ENCODE assay signal across 26 cellular contexts in the genomic region with DNA sequence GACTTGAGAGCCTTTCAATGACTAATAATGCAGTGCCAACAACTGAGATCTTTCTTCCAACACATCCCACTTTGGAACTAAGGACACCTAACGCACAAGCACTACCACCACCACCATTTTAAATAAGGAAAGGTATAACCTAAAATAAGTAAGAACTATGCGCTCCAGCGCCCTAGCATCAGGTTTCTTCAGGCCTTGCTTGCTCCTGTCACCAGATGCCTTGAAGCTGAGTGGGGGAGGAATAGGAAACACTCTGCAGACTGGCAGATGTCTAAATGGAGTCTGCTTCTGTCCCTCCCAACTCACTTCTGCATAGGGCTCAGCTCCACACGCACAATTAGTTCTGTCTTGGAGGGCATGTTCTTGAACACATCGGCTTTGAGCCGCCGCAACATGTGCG. TPM values are rescaled to one million over a fixed set of nuclear protein-coding genes. Genes with fewer than 3 reads are reported as not detected.
A peak's percentile ranks its signal among the peaks of the same experiment; 100 is the strongest.
DNase-seq lines count a peak whose midpoint lies in the region; ATAC-seq and TF ChIP-seq lines count a peak whose summit lies in the region.
"Had no signal": no experiment of that assay in that cellular context is flagged by ENCODE, and none has a peak within 500 bp of the region (broad histone marks: within the 10 kb centered on the region; RNA-seq: fewer than 3 reads in every experiment).

No MANE protein-coding gene starts in this region.

- no peak for DNase-seq in activated T-cell treated with anti-CD3 and anti-CD28 coated beads, Interleukin-2, amount 50 U/mL, for 72 hours
- DNase-seq in activated T-cell treated with anti-CD3 and anti-CD28 coated beads, Interleukin-2, amount 50 U/mL, for 4 hours: no peak
- DNase-seq in Caco-2: no peak
- no peak for DNase-seq in PC-3
- DNase-seq in naive thymus-derived CD4-positive, alpha-beta T cell: no peak
- no peak for DNase-seq in cerebellar cortex (ENCODE audit: low spot score)
- DNase-seq: ACHN; activated effector memory CD4-positive, alpha-beta T cell treated with Interleukin-2 at 50 U/mL for 16 hours; amniotic stem cell; BE2C; brain microvascular endothelial cell; DND-41; effector CD4-positive, alpha-beta T cell; H9; left lung; MM.1S; NCI-H1417 treated with DMSO at 0.1 percent for 48 hours; NCI-H2081 treated with DMSO at 0.1 percent for 48 hours; occipital lobe; stomach; T-helper 2 cell; tibial artery had no signal

- no peaks in the 10 kb centered on the region for H3K27me3 Mint-ChIP-seq in activated T-cell treated with anti-CD3 and anti-CD28 coated beads, Interleukin-2, amount 50 U/mL, for 72 hours (ENCODE audit: low read depth)
- no peaks in the 10 kb centered on the region for H3K27me3 Mint-ChIP-seq in activated T-cell treated with anti-CD3 and anti-CD28 coated beads, Interleukin-2, amount 50 U/mL, for 4 hours (ENCODE audit: low read depth)
- H3K27me3 Mint-ChIP-seq in Caco-2 (ENCODE audit: insufficient read depth, unreplicated experiment): no peaks in the 10 kb centered on the region
- no peaks in the 10 kb centered on the region for H3K27me3 Mint-ChIP-seq in naive thymus-derived CD4-positive, alpha-beta T cell

- no peaks in the 10 kb centered on the region for H3F3A ChIP-seq in PC-3 (ENCODE audit: low read length, unreplicated experiment)

- H3K36me3 ChIP-seq in Caco-2 (ENCODE audit: control insufficient read depth, insufficient read depth, low read length) (peaks cover 8% of the 10 kb centered on the region), PC-3 (ENCODE audit: low read depth, low read length) (peaks cover 71% of the 10 kb centered on the region)
- peaks cover 41 to 97% (median 58%) of the 10 kb centered on the region in 3 experiments for H3K36me3 ChIP-seq in naive thymus-derived CD4-positive, alpha-beta T cell (ENCODE audit: control insufficient read depth in 2 of 3, insufficient read depth in 3 of 3, low read length in 3 of 3)

- H3K27ac ChIP-seq in PC-3 (ENCODE audit: low read length): no peak overlapping the region
- H3K27ac ChIP-seq in naive thymus-derived CD4-positive, alpha-beta T cell (ENCODE audit: low read depth, low read length): no peak overlapping the region
- H3K27ac ChIP-seq: brain microvascular endothelial cell, left lung, stomach, tibial artery had no signal

- H3K4me3 Mint-ChIP-seq in activated T-cell treated with anti-CD3 and anti-CD28 coated beads, Interleukin-2, amount 50 U/mL, for 72 hours: no peak overlapping the region
- no peak overlapping the region for H3K4me3 Mint-ChIP-seq in activated T-cell treated with anti-CD3 and anti-CD28 coated beads, Interleukin-2, amount 50 U/mL, for 4 hours
- no peak overlapping the region for H3K4me3 Mint-ChIP-seq in Caco-2 (ENCODE audit: unreplicated experiment)
- H3K4me3 Mint-ChIP-seq in naive thymus-derived CD4-positive, alpha-beta T cell: no peak overlapping the region
- H3K4me3 Mint-ChIP-seq: H9 had no signal

- H3K9me2 ChIP-seq in PC-3 (replicated peaks; ENCODE audit: low read length): no peaks in the 10 kb centered on the region

- H3K27ac Mint-ChIP-seq in activated T-cell treated with anti-CD3 and anti-CD28 coated beads, Interleukin-2, amount 50 U/mL, for 72 hours: peak overlapping the region; percentile 76
- no peak overlapping the region for H3K27ac Mint-ChIP-seq in Caco-2 (ENCODE audit: unreplicated experiment)
- peak overlapping the region in 5 of 9 donors; percentile 18 to 86 (median 69) for H3K27ac Mint-ChIP-seq in naive thymus-derived CD4-positive, alpha-beta T cell

- H3K79me2 ChIP-seq in PC-3 (ENCODE audit: low read length): no peaks in the 10 kb centered on the region

- no peak overlapping the region for H3K4me3 ChIP-seq in Caco-2 (ENCODE audit: low read depth, low read length)
- H3K4me3 ChIP-seq in PC-3 (ENCODE audit: low read length): no peak overlapping the region
- no peak overlapping the region for H3K4me3 ChIP-seq in naive thymus-derived CD4-positive, alpha-beta T cell (ENCODE audit: low read length)
- H3K4me3 ChIP-seq: K562, left lung, stomach, tibial artery had no signal

- no peak overlapping the region for H3K9ac ChIP-seq in PC-3 (ENCODE audit: low read length)

- no peak overlapping the region for H3K4me2 ChIP-seq in PC-3 (ENCODE audit: low read length)

- CTCF ChIA-PET in Caco-2 (lab: Charles Lee): no interaction called here
- CTCF ChIA-PET in PC-3 (lab: Charles Lee): no interaction called here
- CTCF ChIA-PET in naive thymus-derived CD4-positive, alpha-beta T cell (lab: Charles Lee): no interaction called here

- no peaks in the 10 kb centered on the region for H3K27me3 ChIP-seq in Caco-2 (replicated peaks; ENCODE audit: control insufficient read depth, insufficient read depth, low read length)
- no peaks in the 10 kb centered on the region for H3K27me3 ChIP-seq in PC-3 (ENCODE audit: low read length)
- no peaks in the 10 kb centered on the region for H3K27me3 ChIP-seq in naive thymus-derived CD4-positive, alpha-beta T cell (ENCODE audit: control insufficient read depth in 2 of 2, insufficient read depth in 2 of 2, low read length in 2 of 2)
- H3K27me3 ChIP-seq: BE2C, brain microvascular endothelial cell, left lung, stomach, tibial artery had no signal

- intact Hi-C loops in Caco-2 (cut with micrococcal nuclease; ENCODE audit: unreplicated experiment) (no loop called here), PC-3 (cut with micrococcal nuclease) (no loop called here)
- intact Hi-C loops in naive thymus-derived CD4-positive, alpha-beta T cell (cut with micrococcal nuclease): no loop called here

- peaks cover 39 to 77% of the 10 kb centered on the region in 2 donors for H3K36me3 Mint-ChIP-seq in activated T-cell treated with anti-CD3 and anti-CD28 coated beads, Interleukin-2, amount 50 U/mL, for 72 hours (ENCODE audit: insufficient read depth in 2 of 2)
- H3K36me3 Mint-ChIP-seq in activated T-cell treated with anti-CD3 and anti-CD28 coated beads, Interleukin-2, amount 50 U/mL, for 4 hours (ENCODE audit: insufficient read depth): peaks cover 53% of the 10 kb centered on the region
- H3K36me3 Mint-ChIP-seq in Caco-2 (ENCODE audit: insufficient read depth, unreplicated experiment): peaks cover 94% of the 10 kb centered on the region
- peaks cover 32 to 66% (median 50%) of the 10 kb centered on the region in 5 donors for H3K36me3 Mint-ChIP-seq in naive thymus-derived CD4-positive, alpha-beta T cell

- H2AFZ ChIP-seq in PC-3 (ENCODE audit: low read length): no peak overlapping the region

- ATAC-seq in activated T-cell treated with anti-CD3 and anti-CD28 coated beads, Interleukin-2, amount 50 U/mL, for 72 hours (replicated peaks in 1 of 2): no peak
- no peak for ATAC-seq in activated T-cell treated with anti-CD3 and anti-CD28 coated beads, Interleukin-2, amount 50 U/mL, for 4 hours
- ATAC-seq in PC-3 (no peak), HG03432 (IDR thresholded peaks at IDR 0.05; ENCODE audit: unreplicated experiment) (no peak)
- no peak for ATAC-seq in naive thymus-derived CD4-positive, alpha-beta T cell
- ATAC-seq: K562, left lung had no signal

- no peaks in the 10 kb centered on the region for H3K4me1 ChIP-seq in Caco-2
- no peaks in the 10 kb centered on the region for H3K4me1 ChIP-seq in PC-3 (ENCODE audit: insufficient read depth, low read length)
- H3K4me1 ChIP-seq in naive thymus-derived CD4-positive, alpha-beta T cell (ENCODE audit: control insufficient read depth in 2 of 2, insufficient read depth in 2 of 2, low read length in 2 of 2): no peaks in the 10 kb centered on the region
- H3K4me1 ChIP-seq: BE2C, left lung, tibial artery had no signal

- BruUV-seq in Caco-2 (replicated peaks; lab: Mats Ljungman, UMichigan) (TSS peak; percentile 35), PC-3 (replicated peaks; lab: Mats Ljungman, UMichigan) (TSS peak; percentile 59)

- no peaks in the 10 kb centered on the region for H3K9me3 ChIP-seq in Caco-2
- H3K9me3 ChIP-seq in PC-3 (ENCODE audit: low read length): no peaks in the 10 kb centered on the region
- no peaks in the 10 kb centered on the region for H3K9me3 ChIP-seq in naive thymus-derived CD4-positive, alpha-beta T cell (ENCODE audit: control insufficient read depth in 2 of 3, low read length in 3 of 3)
- H3K9me3 ChIP-seq: BE2C, left lung, stomach, tibial artery had no signal

- TF ChIP-seq CTCF in Caco-2 (IDR thresholded peaks at IDR 0.05; ENCODE audit: insufficient read depth in 1 of 2, low read depth in 1 of 2, low read length in 1 of 2, severe bottlenecking in 1 of 2, unreplicated experiment in 1 of 2): no peak
- no peak for TF ChIP-seq CTCF in PC-3 (conservative IDR thresholded peaks at IDR 0.05; ENCODE audit: low read depth, low read length)

- H3K4me1 Mint-ChIP-seq in activated T-cell treated with anti-CD3 and anti-CD28 coated beads, Interleukin-2, amount 50 U/mL, for 72 hours (ENCODE audit: low read depth): no peaks in the 10 kb centered on the region
- peaks cover 9% of the 10 kb centered on the region for H3K4me1 Mint-ChIP-seq in activated T-cell treated with anti-CD3 and anti-CD28 coated beads, Interleukin-2, amount 50 U/mL, for 4 hours (ENCODE audit: low read depth)
- no peaks in the 10 kb centered on the region for H3K4me1 Mint-ChIP-seq in Caco-2 (ENCODE audit: low read depth, unreplicated experiment)
- peaks cover 4 to 33% (median 19%) of the 10 kb centered on the region in 7 donors for H3K4me1 Mint-ChIP-seq in naive thymus-derived CD4-positive, alpha-beta T cell
- H3K4me1 Mint-ChIP-seq: H9 had no signal

- H4K20me1 ChIP-seq in PC-3 (ENCODE audit: low read length): no peaks in the 10 kb centered on the region

- H3K9me3 Mint-ChIP-seq in activated T-cell treated with anti-CD3 and anti-CD28 coated beads, Interleukin-2, amount 50 U/mL, for 72 hours: no peaks in the 10 kb centered on the region
- no peaks in the 10 kb centered on the region for H3K9me3 Mint-ChIP-seq in activated T-cell treated with anti-CD3 and anti-CD28 coated beads, Interleukin-2, amount 50 U/mL, for 4 hours
- no peaks in the 10 kb centered on the region for H3K9me3 Mint-ChIP-seq in Caco-2 (ENCODE audit: unreplicated experiment)
- H3K9me3 Mint-ChIP-seq in naive thymus-derived CD4-positive, alpha-beta T cell: no peaks in the 10 kb centered on the region
- H3K9me3 Mint-ChIP-seq: H9 had no signal

- POLR2A ChIA-PET in Caco-2 (lab: Charles Lee) (interaction anchor here (0.5 kb wide), 1 partner anchor 58 kb away, joined by 3 read pairs; the partner anchor contains the start of gene GAPDH), PC-3 (lab: Charles Lee; ENCODE audit: unreplicated experiment) (no interaction called here)
- POLR2A ChIA-PET in naive thymus-derived CD4-positive, alpha-beta T cell (lab: Charles Lee): interaction anchor here (0.5 to 2.0 kb wide), 4 partner anchors 12 to 189 kb away, joined by 3 to 5 read pairs (median 3); no protein-coding TSS in a partner anchor

RNA-seq across cellular contexts. Expression of gene CHD4, which starts 15.1 kb away (rescaled TPM):
- 100 to 1,000 TPM; 292 to 299 TPM for total RNA-seq in activated T-cell treated with anti-CD3 and anti-CD28 coated beads, Interleukin-2, amount 50 U/mL, for 72 hours
- 100 to 1,000 TPM; 311 to 336 (median 332) TPM for total RNA-seq in activated T-cell treated with anti-CD3 and anti-CD28 coated beads, Interleukin-2, amount 50 U/mL, for 4 hours
- total RNA-seq in Caco-2 (2022) (223 and 229 TPM in 2 replicates), PC-3 (2014; rRNA removed) (216 and 231 TPM in 2 replicates)
- 100 to 1,000 TPM; 246 to 387 (median 267) TPM for total RNA-seq in naive thymus-derived CD4-positive, alpha-beta T cell
- 10 to 100 TPM; 41.8 to 91.4 TPM for polyA plus RNA-seq in naive thymus-derived CD4-positive, alpha-beta T cell

RNA-seq across cellular contexts. Expression of gene NOP2, which starts 24.0 kb away (rescaled TPM):
- 10 to 100 TPM; 76.9 to 89.8 TPM for total RNA-seq in activated T-cell treated with anti-CD3 and anti-CD28 coated beads, Interleukin-2, amount 50 U/mL, for 72 hours
- total RNA-seq in activated T-cell treated with anti-CD3 and anti-CD28 coated beads, Interleukin-2, amount 50 U/mL, for 4 hours: 100 to 1,000 TPM; 267 to 300 (median 270) TPM
- total RNA-seq in Caco-2 (2022) (145 and 157 TPM in 2 replicates), PC-3 (2014; rRNA removed) (63.3 and 83.8 TPM in 2 replicates)
- total RNA-seq in naive thymus-derived CD4-positive, alpha-beta T cell: 100 to 1,000 TPM in 1 of 5 experiments, 10 to 100 TPM in 4; 74.4 to 102 (median 87.6) TPM
- polyA plus RNA-seq in naive thymus-derived CD4-positive, alpha-beta T cell: 10 to 100 TPM; 24.2 to 53.7 TPM

RNA-seq across cellular contexts. Expression of gene IFFO1, which starts 36.2 kb away (rescaled TPM):
- 10 to 100 TPM; 14.2 to 17.0 TPM for total RNA-seq in activated T-cell treated with anti-CD3 and anti-CD28 coated beads, Interleukin-2, amount 50 U/mL, for 72 hours
- 10 to 100 TPM in 1 of 3 donors, 1 to 10 TPM in 2; 8.5 to 10.2 (median 9.8) TPM for total RNA-seq in activated T-cell treated with anti-CD3 and anti-CD28 coated beads, Interleukin-2, amount 50 U/mL, for 4 hours
- 0.48 and 0.53 TPM in 2 replicates for total RNA-seq in Caco-2 (2022)
- 0.11 and 1.0 TPM in 2 replicates for total RNA-seq in PC-3 (2014; rRNA removed)
- total RNA-seq in naive thymus-derived CD4-positive, alpha-beta T cell: 10 to 100 TPM; 28.2 to 55.9 (median 45.9) TPM
- 10 to 100 TPM in 1 of 2 donors, 1 to 10 TPM in 1; 5.4 to 11.4 TPM for polyA plus RNA-seq in naive thymus-derived CD4-positive, alpha-beta T cell

RNA-seq across cellular contexts. Expression of gene LPAR5, which starts 43.7 kb away (rescaled TPM):
- 1 to 10 TPM; 4.1 to 8.9 TPM for total RNA-seq in activated T-cell treated with anti-CD3 and anti-CD28 coated beads, Interleukin-2, amount 50 U/mL, for 72 hours
- 1 to 10 TPM; 3.8 to 5.5 (median 5.1) TPM for total RNA-seq in activated T-cell treated with anti-CD3 and anti-CD28 coated beads, Interleukin-2, amount 50 U/mL, for 4 hours
- 0.19 and 0.20 TPM in 2 replicates for total RNA-seq in Caco-2 (2022)
- 2.3 and 4.3 TPM in 2 replicates for total RNA-seq in PC-3 (2014; rRNA removed)
- 1 to 10 TPM; 3.3 to 8.3 (median 6.4) TPM for total RNA-seq in naive thymus-derived CD4-positive, alpha-beta T cell
- 1 to 10 TPM; 6.6 to 6.9 TPM for polyA plus RNA-seq in naive thymus-derived CD4-positive, alpha-beta T cell
- total RNA-seq: myocyte, NCI-H460 had no signal

RNA-seq across cellular contexts. Expression of gene ACRBP, which starts 55.1 kb away (rescaled TPM):
- 1 to 10 TPM; 5.2 to 6.1 TPM for total RNA-seq in activated T-cell treated with anti-CD3 and anti-CD28 coated beads, Interleukin-2, amount 50 U/mL, for 72 hours
- 1 to 10 TPM in 1 of 3 donors, under 1 TPM in 2; 0.65 to 1.3 (median 0.71) TPM for total RNA-seq in activated T-cell treated with anti-CD3 and anti-CD28 coated beads, Interleukin-2, amount 50 U/mL, for 4 hours
- 0.73 and 1.3 TPM in 2 replicates for total RNA-seq in Caco-2 (2022)
- 0.77 TPM in 1 of 2 replicates, not detected in the other for total RNA-seq in PC-3 (2014; rRNA removed)
- 10 to 100 TPM in 2 of 5 experiments, 1 to 10 TPM in 3; 2.3 to 23.0 (median 6.6) TPM for total RNA-seq in naive thymus-derived CD4-positive, alpha-beta T cell
- 1 to 10 TPM in 1 of 2 donors, under 1 TPM in 1; 0.27 to 1.1 TPM for polyA plus RNA-seq in naive thymus-derived CD4-positive, alpha-beta T cell
